Comparison of ENCODE assay signal across 23 cellular contexts in the genomic region with DNA sequence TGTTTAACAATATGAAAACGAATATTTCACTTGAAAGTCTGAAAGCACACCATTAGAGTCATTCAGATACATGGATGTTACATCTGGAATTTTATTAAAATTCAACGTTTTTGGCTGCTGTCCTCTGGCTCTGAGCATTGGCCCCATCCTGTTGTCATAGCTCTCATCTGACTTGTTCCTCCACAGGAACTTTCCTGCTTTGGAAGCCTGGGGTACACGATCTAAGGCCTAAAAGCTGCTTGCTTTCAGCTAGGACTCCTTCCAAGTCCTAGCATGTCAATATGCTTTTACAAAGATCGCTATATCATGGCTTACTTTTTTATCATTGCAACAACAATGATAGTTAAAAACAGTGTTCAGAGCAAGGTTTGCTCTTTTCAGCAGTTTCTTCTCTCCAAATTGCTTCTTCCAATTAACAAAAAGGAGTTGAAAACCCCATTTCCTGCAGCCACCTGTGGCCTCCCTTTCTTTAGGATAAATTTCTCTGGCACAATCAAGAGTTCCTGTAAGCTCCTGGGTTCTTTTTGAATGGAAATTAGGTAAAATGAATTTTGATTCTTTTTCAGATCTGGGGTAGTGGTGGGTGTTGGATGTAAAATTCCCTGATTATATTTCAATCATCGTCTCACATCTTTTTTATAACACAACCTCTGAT.
"Had no signal": no experiment of that assay in that cellular context is flagged by ENCODE, and none has a peak within 500 bp of the region (broad histone marks: within the 10 kb centered on the region; RNA-seq: fewer than 3 reads in every experiment).

No MANE protein-coding gene starts in this region.

- H3K4me1 Mint-ChIP-seq: activated CD4-positive, alpha-beta T cell treated with anti-CD3 and anti-CD28 coated beads for 36 hours; activated CD4-positive, alpha-beta T cell treated with anti-CD3 and anti-CD28 coated beads, Interleukin-2, amount 10 ng/mL, durations not matched to agents 7 days and 5 days; activated naive CD4-positive, alpha-beta T cell treated with anti-CD3 and anti-CD28 coated beads, Interleukin-2, amount 50 U/mL, for 24 hours; activated naive CD8-positive, alpha-beta T cell treated with anti-CD3 and anti-CD28 coated beads, Interleukin-2, amount 10 ng/mL, durations not matched to agents 7 days and 5 days had no signal

- H3K27ac Mint-ChIP-seq: activated CD4-positive, alpha-beta T cell treated with anti-CD3 and anti-CD28 coated beads for 36 hours; activated CD4-positive, alpha-beta T cell treated with anti-CD3 and anti-CD28 coated beads, Interleukin-2, amount 10 ng/mL, durations not matched to agents 7 days and 5 days; activated CD8-positive, alpha-beta T cell treated with anti-CD3 and anti-CD28 coated beads, Interleukin-2, amount 10 ng/mL, durations not matched to agents 7 days and 5 days; activated naive CD4-positive, alpha-beta T cell treated with anti-CD3 and anti-CD28 coated beads, Interleukin-2, amount 50 U/mL, for 24 hours; activated naive CD8-positive, alpha-beta T cell treated with anti-CD3 and anti-CD28 coated beads, Interleukin-2, amount 10 ng/mL, durations not matched to agents 7 days and 5 days; activated T-cell treated with anti-CD3 and anti-CD28 coated beads, Interleukin-2, amount 50 U/mL, for 24 hours; activated T-helper 2 cell treated with anti-CD3 and anti-CD28 coated beads, Interferon-gamma antibody, Interleukin-2, Interleukin-4, amounts not matched to agents 10 μg/mL and 5 μg/mL and 100 μg/mL, durations not matched to agents 14 hours and 24 hours and 36 hours had no signal

- ATAC-seq: activated CD4-positive, alpha-beta T cell treated with anti-CD3 and anti-CD28 coated beads for 36 hours; activated CD4-positive, CD25-positive, alpha-beta regulatory T cell treated with anti-CD3 and anti-CD28 coated beads, Interleukin-2, amount 50 U/mL, for 24 hours; activated CD8-positive, alpha-beta T cell treated with anti-CD3 and anti-CD28 coated beads, Interleukin-2, amount 10 ng/mL, durations not matched to agents 7 days and 5 days had no signal

- H3K27me3 Mint-ChIP-seq: activated CD4-positive, alpha-beta T cell treated with anti-CD3 and anti-CD28 coated beads for 36 hours; activated CD4-positive, alpha-beta T cell treated with anti-CD3 and anti-CD28 coated beads, Interleukin-2, amount 10 ng/mL, durations not matched to agents 7 days and 5 days; activated naive CD4-positive, alpha-beta T cell treated with anti-CD3 and anti-CD28 coated beads, Interleukin-2, amount 50 U/mL, for 24 hours; activated naive CD8-positive, alpha-beta T cell treated with anti-CD3 and anti-CD28 coated beads, Interleukin-2, amount 10 ng/mL, durations not matched to agents 7 days and 5 days; activated T-cell treated with anti-CD3 and anti-CD28 coated beads, Interleukin-2, amount 50 U/mL, for 24 hours had no signal

- H3K27me3 ChIP-seq: ascending aorta had no signal

- H3K9me3 Mint-ChIP-seq: activated CD4-positive, alpha-beta T cell treated with anti-CD3 and anti-CD28 coated beads, Interleukin-2, amount 10 ng/mL, durations not matched to agents 7 days and 5 days; activated naive CD4-positive, alpha-beta T cell treated with anti-CD3 and anti-CD28 coated beads, Interleukin-2, amount 50 U/mL, for 24 hours; activated T-cell treated with anti-CD3 and anti-CD28 coated beads, Interleukin-2, amount 50 U/mL, for 24 hours had no signal

- DNase-seq: activated CD4-positive, alpha-beta T cell treated with anti-CD3 and anti-CD28 coated beads for 36 hours; activated CD4-positive, alpha-beta T cell treated with anti-CD3 and anti-CD28 coated beads, Interleukin-2, amount 10 ng/mL, durations not matched to agents 7 days and 5 days; activated CD4-positive, alpha-beta T cell treated with anti-CD3 and anti-CD28 coated beads, Interleukin-2, amount 50 U/mL, for 48 hours; activated CD8-positive, alpha-beta T cell treated with anti-CD3 and anti-CD28 coated beads, Interleukin-2, amount 10 ng/mL, durations not matched to agents 7 days and 5 days; activated gamma-delta T cell; activated naive CD4-positive, alpha-beta T cell treated with Interleukin-2 at 50 U/mL for 16 hours; activated naive CD8-positive, alpha-beta T cell treated with anti-CD3 and anti-CD28 coated beads, Interleukin-2, amount 10 ng/mL, durations not matched to agents 7 days and 5 days; activated T-cell treated with anti-CD3 and anti-CD28 coated beads, Interleukin-2, amount 50 U/mL, for 24 hours; amygdala; Karpas-422; NCI-H1105; NCI-H1417 treated with DMSO at 0.1 percent for 48 hours; NCI-H1930; NCI-H345; NCI-H524 treated with DMSO at 0.1 percent for 48 hours; OCI-M1; Right ventricle myocardium superior; T1000 had no signal

- H3K27ac ChIP-seq: ascending aorta, SK-N-MC had no signal

- H3K4me3 Mint-ChIP-seq: activated CD4-positive, alpha-beta T cell treated with anti-CD3 and anti-CD28 coated beads for 36 hours; activated CD4-positive, alpha-beta T cell treated with anti-CD3 and anti-CD28 coated beads, Interleukin-2, amount 10 ng/mL, durations not matched to agents 7 days and 5 days; activated CD8-positive, alpha-beta T cell treated with anti-CD3 and anti-CD28 coated beads, Interleukin-2, amount 10 ng/mL, durations not matched to agents 7 days and 5 days; activated naive CD4-positive, alpha-beta T cell treated with anti-CD3 and anti-CD28 coated beads, Interleukin-2, amount 50 U/mL, for 24 hours; activated naive CD8-positive, alpha-beta T cell treated with anti-CD3 and anti-CD28 coated beads, Interleukin-2, amount 10 ng/mL, durations not matched to agents 7 days and 5 days; activated T-cell treated with anti-CD3 and anti-CD28 coated beads, Interleukin-2, amount 50 U/mL, for 24 hours had no signal

- H3K4me3 ChIP-seq: ascending aorta, SK-N-MC had no signal

- H3K36me3 Mint-ChIP-seq: activated naive CD4-positive, alpha-beta T cell treated with anti-CD3 and anti-CD28 coated beads, Interleukin-2, amount 50 U/mL, for 24 hours; activated naive CD8-positive, alpha-beta T cell treated with anti-CD3 and anti-CD28 coated beads, Interleukin-2, amount 10 ng/mL, durations not matched to agents 7 days and 5 days had no signal

- H3K36me3 ChIP-seq: ascending aorta had no signal

- H3K4me1 ChIP-seq: ascending aorta had no signal
